Comparison of ENCODE assay signal across 13 cellular contexts in genomic region chr22:43861529-43861928, GRCh38. TPM values are rescaled to one million over a fixed set of nuclear protein-coding genes. Genes with fewer than 3 reads are reported as not detected.
A peak's percentile ranks its signal among the peaks of the same experiment; 100 is the strongest.
DNase-seq lines count a peak whose midpoint lies in the region; ATAC-seq, FAIRE-seq and TF ChIP-seq lines count a peak whose summit lies in the region.
"Had no signal": no experiment of that assay in that cellular context is flagged by ENCODE, and none has a peak within 500 bp of the region (broad histone marks: within the 10 kb centered on the region; RNA-seq: fewer than 3 reads in every experiment).

No MANE protein-coding gene starts in this region.

- H3K27me3 Mint-ChIP-seq in MCF 10A (ENCODE audit: insufficient read depth, unreplicated experiment) (peaks cover 82% of the 10 kb centered on the region), CD14-positive monocyte (ENCODE audit: low read depth in 3 of 3) (peaks cover 39 to 56% (median 50%) of the 10 kb centered on the region in 3 donors)

- no peak overlapping the region for H3K27ac Mint-ChIP-seq in MCF 10A (ENCODE audit: low read depth, unreplicated experiment)
- peak overlapping the region in 1 of 7 donors; percentile 17 for H3K27ac Mint-ChIP-seq in CD14-positive monocyte
- H3K27ac Mint-ChIP-seq: activated CD4-positive, alpha-beta memory T cell treated with anti-CD3 and anti-CD28 coated beads, Interleukin-2, amount 10 ng/mL, durations not matched to agents 7 days and 5 days had no signal

- H3K4me1 Mint-ChIP-seq in MCF 10A (ENCODE audit: insufficient read depth, unreplicated experiment) (no peaks in the 10 kb centered on the region), CD14-positive monocyte (no peaks in the 10 kb centered on the region)

- WGBS in small intestine, 3 donors, result 17 to 43% (median 33%) methylated on average over 9 of the region's 9 CpGs

- no peak for TF ChIP-seq CTCF in breast epithelium (IDR thresholded peaks at IDR 0.05)
- no peak for TF ChIP-seq CTCF in MCF 10A (IDR thresholded peaks at IDR 0.05; ENCODE audit: unreplicated experiment)
- no peak for TF ChIP-seq CTCF in CD14-positive monocyte (IDR thresholded peaks at IDR 0.05)

- H3K4me3 Mint-ChIP-seq in MCF 10A (ENCODE audit: unreplicated experiment) (no peak overlapping the region), CD14-positive monocyte (peak overlapping the region in 1 of 2 donors; percentile 57)
- H3K4me3 Mint-ChIP-seq: activated CD4-positive, alpha-beta memory T cell treated with anti-CD3 and anti-CD28 coated beads, Interleukin-2, amount 10 ng/mL, durations not matched to agents 7 days and 5 days had no signal

- H3K9me3 ChIP-seq in breast epithelium (no peaks in the 10 kb centered on the region), adipocyte (ENCODE audit: control insufficient read depth, low read length) (peaks cover 11% of the 10 kb centered on the region), iPS-18c (ENCODE audit: control insufficient read depth, insufficient read depth, low read length) (no peaks in the 10 kb centered on the region), small intestine (ENCODE audit: control insufficient read depth, low read depth) (no peaks in the 10 kb centered on the region), MG63 (no peaks in the 10 kb centered on the region)

- TF ChIP-seq POLR2A in breast epithelium (IDR thresholded peaks at IDR 0.05), result no peak

- ATAC-seq in GM21786 (IDR thresholded peaks at IDR 0.05; ENCODE audit: unreplicated experiment), result no peak
- ATAC-seq: GM12878 had no signal

- CTCF ChIA-PET in MCF 10A (lab: Yijun Ruan, JAX), result no interaction called here

- POLR2A ChIA-PET in MCF 10A (lab: Yijun Ruan, JAX), result no interaction called here

- no TSS peak for BruUV-seq in MCF 10A (replicated peaks; lab: Mats Ljungman, UMichigan)

- H3K36me3 Mint-ChIP-seq in MCF 10A (ENCODE audit: insufficient read depth, unreplicated experiment) (no peaks in the 10 kb centered on the region), CD14-positive monocyte (peaks cover 0 to 4% of the 10 kb centered on the region in 2 donors)

- H3K36me3 ChIP-seq in breast epithelium (no peaks in the 10 kb centered on the region), adipocyte (ENCODE audit: control insufficient read depth, insufficient read depth, low read length, severe bottlenecking) (no peaks in the 10 kb centered on the region), small intestine (ENCODE audit: control insufficient read depth in 2 of 2, insufficient read depth in 2 of 2, low read length in 2 of 2) (no peaks in the 10 kb centered on the region), MG63 (no peaks in the 10 kb centered on the region)

- H3K27ac ChIP-seq in breast epithelium (no peak overlapping the region), small intestine (ENCODE audit: low read depth in 1 of 2, low read length in 1 of 2) (peak overlapping the region; percentile 42 to 74)
- H3K27ac ChIP-seq: C4-2B had no signal

- DNase-seq in breast epithelium (ENCODE audit: low spot score in 2 of 2), result peak in 1 of 2 donors; percentile 36
- no peak for DNase-seq in MCF 10A (ENCODE audit: unreplicated experiment)
- DNase-seq in adipocyte (ENCODE audit: low read depth), result no peak
- DNase-seq in small intestine, result peak; percentile 96
- DNase-seq in MG63, result no peak
- no peak for DNase-seq in CD14-positive monocyte (ENCODE audit: low spot score)
- DNase-seq: activated CD4-positive, alpha-beta memory T cell treated with anti-CD3 and anti-CD28 coated beads, Interleukin-2, amount 10 ng/mL, durations not matched to agents 7 days and 5 days; SHP77 treated with DMSO at 0.1 percent for 48 hours; stimulated activated CD8-positive, alpha-beta memory T cell treated with anti-CD3 and anti-CD28 coated beads, Interleukin-4, amount 100 ng/mL, for 48 hours had no signal

- H3K9me3 Mint-ChIP-seq in MCF 10A (ENCODE audit: unreplicated experiment) (peaks cover 11% of the 10 kb centered on the region), CD14-positive monocyte (peaks cover 0 to 20% (median 9%) of the 10 kb centered on the region in 7 donors)
- H3K9me3 Mint-ChIP-seq: activated CD4-positive, alpha-beta memory T cell treated with anti-CD3 and anti-CD28 coated beads, Interleukin-2, amount 10 ng/mL, durations not matched to agents 7 days and 5 days had no signal

- FAIRE-seq in small intestine (lab: Jason Lieb, UNC), result no peak
- FAIRE-seq: GM12878 had no signal

- H3K4me3 ChIP-seq in breast epithelium, result peak overlapping the region in 2 of 3 donors; percentile 52 to 64
- H3K4me3 ChIP-seq in adipocyte (ENCODE audit: low read length), result peak overlapping the region; percentile 32
- peak overlapping the region; percentile 63 for H3K4me3 ChIP-seq in iPS-18c (ENCODE audit: insufficient read depth, low read depth, low read length)
- H3K4me3 ChIP-seq in small intestine (ENCODE audit: low read depth in 1 of 2, low read length in 2 of 2), result peak overlapping the region in 1 of 2 donors; percentile 68
- H3K4me3 ChIP-seq in MG63, result no peak overlapping the region
- H3K4me3 ChIP-seq: GM12878 had no signal

- no peak overlapping the region for H3K9ac ChIP-seq in adipocyte (ENCODE audit: low read length)

- H3K27me3 ChIP-seq in breast epithelium, result peaks cover 0 to 24% of the 10 kb centered on the region in 2 donors
- peaks cover 56% of the 10 kb centered on the region for H3K27me3 ChIP-seq in adipocyte (replicated peaks; ENCODE audit: control insufficient read depth, insufficient read depth, low read length)
- peaks cover 0 to 14% of the 10 kb centered on the region in 2 donors for H3K27me3 ChIP-seq in small intestine (ENCODE audit: control insufficient read depth in 2 of 2, insufficient read depth in 2 of 2, low read length in 2 of 2)
- peaks cover 32% of the 10 kb centered on the region for H3K27me3 ChIP-seq in MG63

- intact Hi-C loops in breast epithelium (cut with DNase I; ENCODE audit: low total_unique reads) (no loop called here), MCF 10A (cut with micrococcal nuclease) (no loop called here), CD14-positive monocyte (cut with micrococcal nuclease) (no loop called here)

- H3K4me1 ChIP-seq in breast epithelium (no peaks in the 10 kb centered on the region), adipocyte (ENCODE audit: control insufficient read depth, insufficient read depth, low read length) (no peaks in the 10 kb centered on the region), small intestine (ENCODE audit: control insufficient read depth in 2 of 2, insufficient read depth in 1 of 2, low read depth in 1 of 2, low read length in 1 of 2) (peaks cover 0 to 2% of the 10 kb centered on the region in 2 donors)

RNA-seq across cellular contexts. Expression of gene SULT4A1, which starts 0.8 kb away (rescaled TPM):
- 1 to 10 TPM in 1 of 3 donors, under 1 TPM in 1, not detected in 1; 0.98 to 2.9 TPM for total RNA-seq in breast epithelium
- total RNA-seq in MCF 10A (2022), result not detected in 2 replicates
- 10 to 100 TPM; 14.2 to 60.4 (median 21.6) TPM for polyA plus RNA-seq in small intestine
- total RNA-seq in MG63 (2014; rRNA removed; shearing (Covaris generic); ENCODE audit: low replicate concordance), result not detected in 2 replicates
- polyA plus RNA-seq in CD14-positive monocyte, result not detected
- total RNA-seq: activated CD4-positive, alpha-beta memory T cell treated with anti-CD3 and anti-CD28 coated beads, Interleukin-2, amount 10 ng/mL, durations not matched to agents 7 days and 5 days; GM12878 had no signal
- polyA plus RNA-seq: GM12878 had no signal

RNA-seq across cellular contexts. Expression of gene PNPLA5, which starts 30.3 kb away (rescaled TPM):
- total RNA-seq in breast epithelium (not detected), MCF 10A (2022) (not detected in 2 replicates)
- polyA plus RNA-seq in small intestine (not detected), CD14-positive monocyte (not detected)
- not detected in 2 replicates for total RNA-seq in MG63 (2014; rRNA removed; shearing (Covaris generic); ENCODE audit: low replicate concordance)
- total RNA-seq: activated CD4-positive, alpha-beta memory T cell treated with anti-CD3 and anti-CD28 coated beads, Interleukin-2, amount 10 ng/mL, durations not matched to agents 7 days and 5 days; GM12878 had no signal
- polyA plus RNA-seq: GM12878 had no signal

RNA-seq across cellular contexts. Expression of gene EFCAB6, which starts 49.4 kb away (rescaled TPM):
- total RNA-seq in breast epithelium (1 to 10 TPM; 3.0 to 9.8 (median 5.9) TPM), MCF 10A (2022) (0.40 and 0.93 TPM in 2 replicates)
- polyA plus RNA-seq in small intestine (under 1 TPM in 1 of 3 donors, not detected in 2; 0.34 TPM), CD14-positive monocyte (not detected)
- total RNA-seq in MG63 (2014; rRNA removed; shearing (Covaris generic); ENCODE audit: low replicate concordance), result 0.37 and 2.9 TPM in 2 replicates

Comparison
In these comparisons a context has a peak if more than half of its experiments do, and no peak if none do; other contexts are left out.
1. H3K27ac ChIP-seq: peak in small intestine (2 of 2); none in breast epithelium (0 of 2).